Comparison of ENCODE assay signal across 25 cellular contexts in the genomic region with DNA sequence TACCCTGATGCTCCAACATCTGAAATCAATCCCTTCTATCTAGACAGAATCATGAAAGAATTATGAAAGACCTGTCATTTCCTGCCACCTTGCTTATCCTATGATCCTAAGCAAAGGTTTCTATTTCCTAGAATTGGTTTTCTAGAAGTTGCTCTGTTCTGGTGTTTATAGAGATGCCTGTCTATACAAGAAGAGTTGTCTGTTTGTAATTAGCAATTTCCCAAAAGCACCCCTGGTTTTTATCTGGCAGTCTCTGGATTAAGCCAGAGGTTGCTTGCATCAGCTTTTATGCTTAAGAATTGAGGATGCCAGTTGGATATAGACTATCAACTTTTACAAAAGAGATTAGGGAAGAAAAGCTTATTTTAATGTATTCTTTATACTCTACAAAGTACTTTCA.
"Had no signal": no experiment of that assay in that cellular context is flagged by ENCODE, and none has a peak within 500 bp of the region (broad histone marks: within the 10 kb centered on the region; RNA-seq: fewer than 3 reads in every experiment).

No MANE protein-coding gene starts in this region.

- H3K79me2 ChIP-seq: hepatocyte had no signal

- H3K9me3 ChIP-seq: gastroesophageal sphincter, heart right ventricle had no signal

- H3K4me3 ChIP-seq: coronary artery, dorsolateral prefrontal cortex, gastroesophageal sphincter, heart right ventricle, hepatocyte had no signal

- H2AFZ ChIP-seq: hepatocyte had no signal

- ATAC-seq: activated CD4-positive, alpha-beta T cell treated with anti-CD3 and anti-CD28 coated beads for 36 hours; activated CD8-positive, alpha-beta memory T cell treated with anti-CD3 and anti-CD28 coated beads, Interleukin-2, amount 10 ng/mL, durations not matched to agents 7 days and 5 days; activated CD8-positive, alpha-beta T cell treated with anti-CD3 and anti-CD28 coated beads, Interleukin-2, amount 10 ng/mL, durations not matched to agents 7 days and 5 days; esophagus mucosa; gastroesophageal sphincter; heart right ventricle had no signal

- H3K36me3 ChIP-seq: brain microvascular endothelial cell, gastroesophageal sphincter, heart right ventricle had no signal

- H3K4me2 ChIP-seq: hepatocyte had no signal

- H3K4me1 ChIP-seq: gastroesophageal sphincter had no signal

- H3K27me3 ChIP-seq: brain microvascular endothelial cell, dorsolateral prefrontal cortex, gastroesophageal sphincter, heart right ventricle, hepatocyte had no signal

- H3K27ac ChIP-seq: brain microvascular endothelial cell, coronary artery, dorsolateral prefrontal cortex, gastroesophageal sphincter, heart right ventricle had no signal

- DNase-seq: activated CD4-positive, alpha-beta memory T cell treated with anti-CD3 and anti-CD28 coated beads for 36 hours; activated CD4-positive, alpha-beta T cell treated with anti-CD3 and anti-CD28 coated beads for 36 hours; activated CD4-positive, alpha-beta T cell treated with anti-CD3 and anti-CD28 coated beads, Interleukin-2, amount 10 ng/mL, durations not matched to agents 24 days and 14 days; activated CD4-positive, CD25-positive, alpha-beta regulatory T cell; activated CD4-positive, CD25-positive, alpha-beta regulatory T cell treated with anti-CD3 and anti-CD28 coated beads, Interleukin-2, amount 50 U/mL, for 72 hours; activated CD8-positive, alpha-beta memory T cell treated with anti-CD3 and anti-CD28 coated beads, Interleukin-2, amount 10 ng/mL, durations not matched to agents 7 days and 5 days; activated CD8-positive, alpha-beta memory T cell treated with anti-CD3 and anti-CD28 coated beads, Interleukin-2, amount 50 U/mL, for 4 hours; activated CD8-positive, alpha-beta T cell treated with anti-CD3 and anti-CD28 coated beads, Interleukin-2, amount 10 ng/mL, durations not matched to agents 7 days and 5 days; activated effector memory CD4-positive, alpha-beta T cell treated with anti-CD3 and anti-CD28 coated beads, Interleukin-2, amount 50 U/mL, for 16 hours; activated naive CD4-positive, alpha-beta T cell treated with anti-CD3 and anti-CD28 coated beads for 36 hours; activated T-cell treated with anti-CD3 and anti-CD28 coated beads, Interleukin-2, amount 50 U/mL, for 1 hour; activated T-cell treated with anti-CD3 and anti-CD28 coated beads, Interleukin-2, amount 50 U/mL, for 48 hours; amniotic stem cell; anterior cingulate cortex; brain microvascular endothelial cell; dorsolateral prefrontal cortex; effector memory CD4-positive, alpha-beta T cell; endodermal cell; foreskin melanocyte; heart right ventricle; T-helper 2 cell had no signal
